1 cellular context compared by ENCODE assay signal in the genomic region with DNA sequence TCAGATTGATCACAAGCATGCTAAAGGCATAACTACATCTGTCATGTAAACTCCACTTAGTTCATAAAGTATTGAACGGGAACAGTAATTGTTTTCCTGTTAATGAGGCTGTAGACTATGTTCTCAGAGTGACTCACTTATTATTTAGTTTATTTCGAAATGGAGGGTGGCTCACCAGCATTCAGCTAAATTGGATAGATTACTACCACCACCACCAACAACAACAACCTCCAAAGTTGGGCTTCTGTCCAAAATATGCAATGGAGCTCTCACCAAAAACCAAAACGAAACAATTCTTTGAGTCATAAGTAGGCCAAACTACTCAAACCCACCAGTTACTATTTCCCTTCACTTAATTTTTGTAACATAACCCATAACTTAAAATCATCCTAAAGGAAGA.
TF ChIP-seq lines count a peak whose summit lies in the region.

No MANE protein-coding gene starts in this region.

TF ChIP-seq in GM23338, 12 proteins besides CTCF, POLR2A, EP300 and RAD21 (continued from another document):
- TF ChIP-seq, protein P1, sequence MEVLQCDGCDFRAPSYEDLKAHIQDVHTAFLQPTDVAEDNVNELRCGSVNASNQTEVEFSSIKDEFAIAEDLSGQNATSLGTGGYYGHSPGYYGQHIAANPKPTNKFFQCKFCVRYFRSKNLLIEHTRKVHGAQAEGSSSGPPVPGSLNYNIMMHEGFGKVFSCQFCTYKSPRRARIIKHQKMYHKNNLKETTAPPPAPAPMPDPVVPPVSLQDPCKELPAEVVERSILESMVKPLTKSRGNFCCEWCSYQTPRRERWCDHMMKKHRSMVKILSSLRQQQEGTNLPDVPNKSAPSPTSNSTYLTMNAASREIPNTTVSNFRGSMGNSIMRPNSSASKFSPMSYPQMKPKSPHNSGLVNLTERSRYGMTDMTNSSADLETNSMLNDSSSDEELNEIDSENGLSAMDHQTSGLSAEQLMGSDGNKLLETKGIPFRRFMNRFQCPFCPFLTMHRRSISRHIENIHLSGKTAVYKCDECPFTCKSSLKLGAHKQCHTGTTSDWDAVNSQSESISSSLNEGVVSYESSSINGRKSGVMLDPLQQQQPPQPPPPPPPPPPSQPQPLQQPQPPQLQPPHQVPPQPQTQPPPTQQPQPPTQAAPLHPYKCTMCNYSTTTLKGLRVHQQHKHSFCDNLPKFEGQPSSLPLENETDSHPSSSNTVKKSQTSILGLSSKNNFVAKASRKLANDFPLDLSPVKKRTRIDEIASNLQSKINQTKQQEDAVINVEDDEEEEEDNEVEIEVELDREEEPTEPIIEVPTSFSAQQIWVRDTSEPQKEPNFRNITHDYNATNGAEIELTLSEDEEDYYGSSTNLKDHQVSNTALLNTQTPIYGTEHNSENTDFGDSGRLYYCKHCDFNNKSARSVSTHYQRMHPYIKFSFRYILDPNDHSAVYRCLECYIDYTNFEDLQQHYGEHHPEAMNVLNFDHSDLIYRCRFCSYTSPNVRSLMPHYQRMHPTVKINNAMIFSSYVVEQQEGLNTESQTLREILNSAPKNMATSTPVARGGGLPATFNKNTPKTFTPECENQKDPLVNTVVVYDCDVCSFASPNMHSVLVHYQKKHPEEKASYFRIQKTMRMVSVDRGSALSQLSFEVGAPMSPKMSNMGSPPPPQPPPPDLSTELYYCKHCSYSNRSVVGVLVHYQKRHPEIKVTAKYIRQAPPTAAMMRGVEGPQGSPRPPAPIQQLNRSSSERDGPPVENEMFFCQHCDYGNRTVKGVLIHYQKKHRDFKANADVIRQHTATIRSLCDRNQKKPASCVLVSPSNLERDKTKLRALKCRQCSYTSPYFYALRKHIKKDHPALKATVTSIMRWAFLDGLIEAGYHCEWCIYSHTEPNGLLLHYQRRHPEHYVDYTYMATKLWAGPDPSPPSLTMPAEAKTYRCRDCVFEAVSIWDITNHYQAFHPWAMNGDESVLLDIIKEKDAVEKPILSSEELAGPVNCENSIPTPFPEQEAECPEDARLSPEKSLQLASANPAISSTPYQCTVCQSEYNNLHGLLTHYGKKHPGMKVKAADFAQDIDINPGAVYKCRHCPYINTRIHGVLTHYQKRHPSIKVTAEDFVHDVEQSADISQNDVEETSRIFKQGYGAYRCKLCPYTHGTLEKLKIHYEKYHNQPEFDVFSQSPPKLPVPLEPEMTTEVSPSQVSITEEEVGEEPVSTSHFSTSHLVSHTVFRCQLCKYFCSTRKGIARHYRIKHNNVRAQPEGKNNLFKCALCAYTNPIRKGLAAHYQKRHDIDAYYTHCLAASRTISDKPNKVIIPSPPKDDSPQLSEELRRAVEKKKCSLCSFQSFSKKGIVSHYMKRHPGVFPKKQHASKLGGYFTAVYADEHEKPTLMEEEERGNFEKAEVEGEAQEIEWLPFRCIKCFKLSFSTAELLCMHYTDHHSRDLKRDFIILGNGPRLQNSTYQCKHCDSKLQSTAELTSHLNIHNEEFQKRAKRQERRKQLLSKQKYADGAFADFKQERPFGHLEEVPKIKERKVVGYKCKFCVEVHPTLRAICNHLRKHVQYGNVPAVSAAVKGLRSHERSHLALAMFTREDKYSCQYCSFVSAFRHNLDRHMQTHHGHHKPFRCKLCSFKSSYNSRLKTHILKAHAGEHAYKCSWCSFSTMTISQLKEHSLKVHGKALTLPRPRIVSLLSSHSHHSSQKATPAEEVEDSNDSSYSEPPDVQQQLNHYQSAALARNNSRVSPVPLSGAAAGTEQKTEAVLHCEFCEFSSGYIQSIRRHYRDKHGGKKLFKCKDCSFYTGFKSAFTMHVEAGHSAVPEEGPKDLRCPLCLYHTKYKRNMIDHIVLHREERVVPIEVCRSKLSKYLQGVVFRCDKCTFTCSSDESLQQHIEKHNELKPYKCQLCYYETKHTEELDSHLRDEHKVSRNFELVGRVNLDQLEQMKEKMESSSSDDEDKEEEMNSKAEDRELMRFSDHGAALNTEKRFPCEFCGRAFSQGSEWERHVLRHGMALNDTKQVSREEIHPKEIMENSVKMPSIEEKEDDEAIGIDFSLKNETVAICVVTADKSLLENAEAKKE (CRISPR knock-in tag; IDR thresholded peaks at IDR 0.05), result no peak
- TF ChIP-seq POLR2AphosphoS5 (IDR thresholded peaks at IDR 0.05; ENCODE audit: low read depth) (no peak), JUNB (IDR thresholded peaks at IDR 0.05; ENCODE audit: unreplicated experiment) (no peak), ZNF114 (CRISPR knock-in tag; IDR thresholded peaks at IDR 0.05) (no peak)
- TF ChIP-seq, protein P2, sequence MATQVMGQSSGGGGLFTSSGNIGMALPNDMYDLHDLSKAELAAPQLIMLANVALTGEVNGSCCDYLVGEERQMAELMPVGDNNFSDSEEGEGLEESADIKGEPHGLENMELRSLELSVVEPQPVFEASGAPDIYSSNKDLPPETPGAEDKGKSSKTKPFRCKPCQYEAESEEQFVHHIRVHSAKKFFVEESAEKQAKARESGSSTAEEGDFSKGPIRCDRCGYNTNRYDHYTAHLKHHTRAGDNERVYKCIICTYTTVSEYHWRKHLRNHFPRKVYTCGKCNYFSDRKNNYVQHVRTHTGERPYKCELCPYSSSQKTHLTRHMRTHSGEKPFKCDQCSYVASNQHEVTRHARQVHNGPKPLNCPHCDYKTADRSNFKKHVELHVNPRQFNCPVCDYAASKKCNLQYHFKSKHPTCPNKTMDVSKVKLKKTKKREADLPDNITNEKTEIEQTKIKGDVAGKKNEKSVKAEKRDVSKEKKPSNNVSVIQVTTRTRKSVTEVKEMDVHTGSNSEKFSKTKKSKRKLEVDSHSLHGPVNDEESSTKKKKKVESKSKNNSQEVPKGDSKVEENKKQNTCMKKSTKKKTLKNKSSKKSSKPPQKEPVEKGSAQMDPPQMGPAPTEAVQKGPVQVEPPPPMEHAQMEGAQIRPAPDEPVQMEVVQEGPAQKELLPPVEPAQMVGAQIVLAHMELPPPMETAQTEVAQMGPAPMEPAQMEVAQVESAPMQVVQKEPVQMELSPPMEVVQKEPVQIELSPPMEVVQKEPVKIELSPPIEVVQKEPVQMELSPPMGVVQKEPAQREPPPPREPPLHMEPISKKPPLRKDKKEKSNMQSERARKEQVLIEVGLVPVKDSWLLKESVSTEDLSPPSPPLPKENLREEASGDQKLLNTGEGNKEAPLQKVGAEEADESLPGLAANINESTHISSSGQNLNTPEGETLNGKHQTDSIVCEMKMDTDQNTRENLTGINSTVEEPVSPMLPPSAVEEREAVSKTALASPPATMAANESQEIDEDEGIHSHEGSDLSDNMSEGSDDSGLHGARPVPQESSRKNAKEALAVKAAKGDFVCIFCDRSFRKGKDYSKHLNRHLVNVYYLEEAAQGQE (IDR thresholded peaks at IDR 0.05; ENCODE audit: unreplicated experiment), result no peak
